22 cellular contexts compared by ENCODE assay signal in the genomic region with DNA sequence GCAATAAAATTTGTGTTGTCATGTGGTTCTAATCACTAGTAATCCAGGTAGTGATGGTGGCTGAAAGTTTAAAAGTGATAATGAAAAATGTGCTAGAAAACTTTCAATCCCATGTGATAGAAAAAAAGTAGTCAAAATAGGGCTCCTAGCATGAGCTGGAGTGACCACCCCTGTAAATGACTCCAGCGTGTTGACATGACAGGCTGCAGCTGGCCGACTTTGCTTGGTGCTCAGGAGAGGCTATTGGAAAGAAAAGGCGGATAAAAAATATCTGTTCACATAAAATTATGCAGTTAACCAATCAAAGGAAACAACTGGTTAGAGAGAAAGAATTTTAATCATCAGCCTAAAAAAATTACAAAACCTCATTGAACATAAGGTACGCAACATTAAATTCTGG.
"Had no signal": no experiment of that assay in that cellular context is flagged by ENCODE, and none has a peak within 500 bp of the region (broad histone marks: within the 10 kb centered on the region; RNA-seq: fewer than 3 reads in every experiment).

No MANE protein-coding gene starts in this region.

- H3K27me3 ChIP-seq: SJSA1 had no signal

- H3K27me3 Mint-ChIP-seq: IgD-negative memory B cell had no signal

- H3K9me3 ChIP-seq: SJSA1 had no signal

- H3K27ac Mint-ChIP-seq: IgD-negative memory B cell had no signal

- H3K27ac ChIP-seq: KMS-11, SJSA1, SK-N-MC had no signal

- ATAC-seq: K562 had no signal

- DNase-seq: Kasumi-1, MM.1S, NCI-H1092 treated with DMSO at 0.1 percent for 48 hours, NCI-H1436, NCI-H187, NCI-H2029, NCI-H2081 treated with DMSO at 0.1 percent for 48 hours, NCI-H2171, NCI-H226, NCI-H446, NCI-H510A, NCI-H524 treated with DMSO at 0.1 percent for 48 hours, NCI-H69, NCI-H774, Right ventricle myocardium superior, RPMI8226, SIG-M5 had no signal

- H3K4me3 Mint-ChIP-seq: IgD-negative memory B cell had no signal

- H3K4me3 ChIP-seq: K562, SJSA1, SK-N-MC had no signal

- H3K9me3 Mint-ChIP-seq: IgD-negative memory B cell had no signal

- H3K36me3 ChIP-seq: SJSA1 had no signal
